ENCODE assay signal across 9 cellular contexts in the genomic region with DNA sequence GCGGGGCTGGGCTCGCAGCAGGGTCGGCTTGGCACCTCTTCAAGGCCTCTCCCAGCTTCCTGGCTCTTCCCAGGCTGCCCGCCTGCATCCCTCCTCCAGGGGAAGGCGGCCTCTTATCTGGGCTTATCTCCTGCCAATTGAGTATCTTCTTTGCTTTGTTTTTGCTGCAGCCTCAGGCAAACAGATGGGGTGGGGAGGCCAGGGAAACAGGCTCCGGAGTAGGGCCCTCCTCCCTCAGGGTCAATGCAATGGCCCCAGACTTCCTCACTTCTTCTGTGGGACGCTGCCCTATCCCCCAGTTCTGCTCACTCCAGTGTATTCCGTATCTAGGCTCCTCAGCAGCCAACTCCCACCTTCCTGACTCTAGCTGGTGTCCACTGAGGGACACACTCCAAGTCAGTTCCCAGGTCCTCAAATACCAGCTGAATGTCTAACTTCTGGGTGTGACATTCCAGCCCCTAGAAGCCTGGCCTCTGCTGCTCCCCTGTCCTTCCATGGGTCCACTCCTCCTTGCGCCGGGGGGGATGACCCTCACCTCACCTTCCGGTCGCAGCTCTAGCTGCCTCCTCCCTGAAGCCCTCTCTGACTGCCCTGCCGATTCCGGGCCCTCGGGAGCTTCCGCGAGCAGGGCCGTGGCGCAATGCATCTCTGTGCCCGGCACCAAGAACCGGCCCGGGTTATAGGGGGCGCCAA. TPM values are rescaled to one million over a fixed set of nuclear protein-coding genes. Genes with fewer than 3 reads are reported as not detected.
DNase-seq lines count a peak whose midpoint lies in the region; ATAC-seq and TF ChIP-seq lines count a peak whose summit lies in the region.
"Had no signal": no experiment of that assay in that cellular context is flagged by ENCODE, and none has a peak within 500 bp of the region (broad histone marks: within the 10 kb centered on the region; RNA-seq: fewer than 3 reads in every experiment).

No MANE protein-coding gene starts in this region.

- TF ChIP-seq CTCF in GM23338 (conservative IDR thresholded peaks at IDR 0.05; ENCODE audit: low read depth in 2 of 2), result 0 out of 4 replicates have a peak, but pooled peaks of 1 of the 2 experiments have one; percentile 6
- peak; percentile 18 for TF ChIP-seq CTCF in fibroblast of the aortic adventitia (IDR thresholded peaks at IDR 0.05; ENCODE audit: insufficient read depth, low read length)
- TF ChIP-seq CTCF in neural progenitor cell (IDR thresholded peaks at IDR 0.05), result no peak

- H3K4me3 Mint-ChIP-seq in GM23338, result peak overlapping the region; percentile 94
- H3K4me3 Mint-ChIP-seq in activated CD4-positive, alpha-beta T cell treated with anti-CD3 and anti-CD28 coated beads, Interleukin-2, amount 10 ng/mL, durations not matched to agents 7 days and 5 days, result peak overlapping the region; percentile 88
- H3K4me3 Mint-ChIP-seq in neural progenitor cell, result peak overlapping the region; percentile 95

- no peaks in the 10 kb centered on the region for H3K79me2 ChIP-seq in GM23338 (replicated peaks; ENCODE audit: insufficient read depth)
- H3K79me2 ChIP-seq in neural progenitor cell (ENCODE audit: low read depth), result no peaks in the 10 kb centered on the region

- H3K4me1 Mint-ChIP-seq in GM23338 (peaks cover 21% of the 10 kb centered on the region), neural progenitor cell (peaks cover 29% of the 10 kb centered on the region)
- H3K4me1 Mint-ChIP-seq in activated CD4-positive, alpha-beta T cell treated with anti-CD3 and anti-CD28 coated beads, Interleukin-2, amount 10 ng/mL, durations not matched to agents 7 days and 5 days, result peaks cover 26% of the 10 kb centered on the region

- H3K9me2 ChIP-seq in GM23338 (ENCODE audit: insufficient read depth), result no peaks in the 10 kb centered on the region

- POLR2A ChIA-PET in activated CD4-positive, alpha-beta T cell treated with anti-CD3 and anti-CD28 coated beads, Interleukin-2, amount 10 ng/mL, durations not matched to agents 7 days and 5 days (lab: Charles Lee), result interaction anchor here (0.6 to 1.3 kb wide), 3 partner anchors 16 to 34 kb away, joined by 3 to 4 read pairs (median 4); partner anchors contain the start of gene BAD

- CTCF ChIA-PET in activated CD4-positive, alpha-beta T cell treated with anti-CD3 and anti-CD28 coated beads, Interleukin-2, amount 10 ng/mL, durations not matched to agents 7 days and 5 days (lab: Charles Lee), result interaction anchor here (0.7 to 12.3 kb wide), 10 partner anchors 8 to 82 kb away, joined by 3 to 162 read pairs (median 6); partner anchors contain the start of genes BAD, CATSPERZ, GPR137 and PLCB3

- H3K36me3 Mint-ChIP-seq in GM23338 (ENCODE audit: low read depth), result peaks cover 31% of the 10 kb centered on the region
- peaks cover 2% of the 10 kb centered on the region for H3K36me3 Mint-ChIP-seq in activated CD4-positive, alpha-beta T cell treated with anti-CD3 and anti-CD28 coated beads, Interleukin-2, amount 10 ng/mL, durations not matched to agents 7 days and 5 days (ENCODE audit: low read depth)
- peaks cover 2% of the 10 kb centered on the region for H3K36me3 Mint-ChIP-seq in neural progenitor cell

- peak overlapping the region; percentile 81 for H3K27ac ChIP-seq in GM23338 (ENCODE audit: low read depth)
- H3K27ac ChIP-seq in neural progenitor cell, result peak overlapping the region; percentile 83

- H3K4me3 ChIP-seq in GM23338, result peak overlapping the region; percentile 73
- peak overlapping the region; percentile 70 for H3K4me3 ChIP-seq in fibroblast of the aortic adventitia (ENCODE audit: low read depth, low read length)
- H3K4me3 ChIP-seq in neural progenitor cell, result peak overlapping the region; percentile 68

- no peaks in the 10 kb centered on the region for H4K20me1 ChIP-seq in GM23338 (replicated peaks; ENCODE audit: insufficient read depth)
- peaks cover 4% of the 10 kb centered on the region for H4K20me1 ChIP-seq in neural progenitor cell (ENCODE audit: low read depth)

- H3K27me3 ChIP-seq in GM23338 (ENCODE audit: insufficient read depth) (no peaks in the 10 kb centered on the region), neural progenitor cell (no peaks in the 10 kb centered on the region)

- H3F3A ChIP-seq in GM23338 (replicated peaks; ENCODE audit: low read depth) (peaks cover 33% of the 10 kb centered on the region), neural progenitor cell (ENCODE audit: low read depth) (peaks cover 35% of the 10 kb centered on the region)

- H3K9ac ChIP-seq in neural progenitor cell, result peak overlapping the region; percentile 57

- peaks cover 11% of the 10 kb centered on the region; the same call in 1 of the 2 replicates for H3K4me1 ChIP-seq in GM23338 (ENCODE audit: insufficient read depth)
- H3K4me1 ChIP-seq in neural progenitor cell, result peaks cover 12% of the 10 kb centered on the region

- peaks cover 3% of the 10 kb centered on the region; the same call in 2 of the 3 replicates for H3K9me3 Mint-ChIP-seq in GM23338
- H3K9me3 Mint-ChIP-seq in activated CD4-positive, alpha-beta T cell treated with anti-CD3 and anti-CD28 coated beads, Interleukin-2, amount 10 ng/mL, durations not matched to agents 7 days and 5 days, result no peaks in the 10 kb centered on the region
- no peaks in the 10 kb centered on the region for H3K9me3 Mint-ChIP-seq in neural progenitor cell

- ATAC-seq in GM23338 (peak; percentile 13), HG02870 (IDR thresholded peaks at IDR 0.05; ENCODE audit: unreplicated experiment) (no peak)

- no peaks in the 10 kb centered on the region for H3K9me3 ChIP-seq in neural progenitor cell (ENCODE audit: low read depth)

- peak overlapping the region; percentile 94 for H3K4me2 ChIP-seq in GM23338
- peak overlapping the region; percentile 91 for H3K4me2 ChIP-seq in neural progenitor cell

- H2AFZ ChIP-seq in GM23338 (no peak overlapping the region), neural progenitor cell (replicated peaks) (no peak overlapping the region)

- DNase-seq in GM03348 (ENCODE audit: low spot score) (peak; percentile 60), GM23338 (ENCODE audit: low spot score) (peak; percentile 53), MV-4-11 (lab: John Stamatoyannopoulos, UW) (peak; percentile 69), fibroblast of the aortic adventitia (ENCODE audit: low read depth) (peak; percentile 86), neural progenitor cell (ENCODE audit: low spot score) (peak; percentile 43), 8988T (no peak)
- DNase-seq in activated CD4-positive, alpha-beta T cell treated with anti-CD3 and anti-CD28 coated beads, Interleukin-2, amount 10 ng/mL, durations not matched to agents 7 days and 5 days, result peak; percentile 51

- H3K27me3 Mint-ChIP-seq in GM23338 (ENCODE audit: insufficient read depth, low read depth, poor library complexity) (peaks cover 23% of the 10 kb centered on the region), neural progenitor cell (ENCODE audit: insufficient read depth, low read depth) (peaks cover 16% of the 10 kb centered on the region)
- H3K27me3 Mint-ChIP-seq in activated CD4-positive, alpha-beta T cell treated with anti-CD3 and anti-CD28 coated beads, Interleukin-2, amount 10 ng/mL, durations not matched to agents 7 days and 5 days, result no peaks in the 10 kb centered on the region

- peak overlapping the region; percentile 73 for H3K27ac Mint-ChIP-seq in GM23338
- H3K27ac Mint-ChIP-seq in activated CD4-positive, alpha-beta T cell treated with anti-CD3 and anti-CD28 coated beads, Interleukin-2, amount 10 ng/mL, durations not matched to agents 7 days and 5 days, result peak overlapping the region; percentile 92
- H3K27ac Mint-ChIP-seq in neural progenitor cell, result peak overlapping the region; percentile 86

- H3K36me3 ChIP-seq in GM23338 (ENCODE audit: insufficient read depth) (no peaks in the 10 kb centered on the region), neural progenitor cell (no peaks in the 10 kb centered on the region)

RNA-seq across cellular contexts. Expression of gene BAD, which starts 15.6 kb away (rescaled TPM):
- 45.8 and 46.4 TPM in 2 replicates for total RNA-seq in GM23338 (2014; rRNA removed; shearing (Covaris generic))
- polyA plus RNA-seq in GM23338 (2016; fragmentation: Nextera tagmentation; extraction: Ambion mirVana), result 45.5 and 46.3 TPM in 2 replicates
- 10 to 100 TPM; 32.0 to 34.2 TPM for total RNA-seq in activated CD4-positive, alpha-beta T cell treated with anti-CD3 and anti-CD28 coated beads, Interleukin-2, amount 10 ng/mL, durations not matched to agents 7 days and 5 days
- total RNA-seq in fibroblast of the aortic adventitia (ENCODE audit: low replicate concordance) (56.2 and 69.6 TPM in 2 replicates), neural progenitor cell (ENCODE audit: low replicate concordance) (19.0 and 49.6 TPM in 2 replicates)

RNA-seq across cellular contexts. Expression of gene GPR137, which starts 16.8 kb away (rescaled TPM):
- total RNA-seq in GM23338 (2014; rRNA removed; shearing (Covaris generic)), result 32.5 and 35.6 TPM in 2 replicates
- 16.3 and 17.7 TPM in 2 replicates for polyA plus RNA-seq in GM23338 (2016; fragmentation: Nextera tagmentation; extraction: Ambion mirVana)
- 10 to 100 TPM; 24.6 to 32.2 TPM for total RNA-seq in activated CD4-positive, alpha-beta T cell treated with anti-CD3 and anti-CD28 coated beads, Interleukin-2, amount 10 ng/mL, durations not matched to agents 7 days and 5 days
- total RNA-seq in fibroblast of the aortic adventitia (ENCODE audit: low replicate concordance) (14.4 and 20.3 TPM in 2 replicates), neural progenitor cell (ENCODE audit: low replicate concordance) (4.9 and 30.8 TPM in 2 replicates)

RNA-seq across cellular contexts. Expression of gene PLCB3, which starts 17.5 kb away (rescaled TPM):
- 89.8 and 103 TPM in 2 replicates for total RNA-seq in GM23338 (2014; rRNA removed; shearing (Covaris generic))
- polyA plus RNA-seq in GM23338 (2016; fragmentation: Nextera tagmentation; extraction: Ambion mirVana), result 28.1 and 30.9 TPM in 2 replicates
- 10 to 100 TPM; 11.6 to 12.4 TPM for total RNA-seq in activated CD4-positive, alpha-beta T cell treated with anti-CD3 and anti-CD28 coated beads, Interleukin-2, amount 10 ng/mL, durations not matched to agents 7 days and 5 days
- total RNA-seq in fibroblast of the aortic adventitia (ENCODE audit: low replicate concordance) (22.5 and 47.5 TPM in 2 replicates), neural progenitor cell (ENCODE audit: low replicate concordance) (15.6 and 43.4 TPM in 2 replicates)

RNA-seq across cellular contexts. Expression of gene PPP1R14B, which starts 22.1 kb away (rescaled TPM):
- total RNA-seq in GM23338 (2014; rRNA removed; shearing (Covaris generic)), result 283 and 315 TPM in 2 replicates
- polyA plus RNA-seq in GM23338 (2016; fragmentation: Nextera tagmentation; extraction: Ambion mirVana), result 250 and 418 TPM in 2 replicates
- total RNA-seq in activated CD4-positive, alpha-beta T cell treated with anti-CD3 and anti-CD28 coated beads, Interleukin-2, amount 10 ng/mL, durations not matched to agents 7 days and 5 days, result 10 to 100 TPM; 81.1 to 86.0 TPM
- total RNA-seq in fibroblast of the aortic adventitia (ENCODE audit: low replicate concordance) (42.1 and 264 TPM in 2 replicates), neural progenitor cell (ENCODE audit: low replicate concordance) (107 and 167 TPM in 2 replicates)

RNA-seq across cellular contexts. Expression of gene KCNK4, which starts 22.3 kb away (rescaled TPM):
- 1.0 TPM in 1 of 2 replicates, not detected in the other for total RNA-seq in GM23338 (2014; rRNA removed; shearing (Covaris generic))
- not detected in 2 replicates for polyA plus RNA-seq in GM23338 (2016; fragmentation: Nextera tagmentation; extraction: Ambion mirVana)
- not detected for total RNA-seq in activated CD4-positive, alpha-beta T cell treated with anti-CD3 and anti-CD28 coated beads, Interleukin-2, amount 10 ng/mL, durations not matched to agents 7 days and 5 days
- total RNA-seq in fibroblast of the aortic adventitia (ENCODE audit: low replicate concordance) (not detected in 2 replicates), neural progenitor cell (ENCODE audit: low replicate concordance) (0.19 TPM in 1 of 2 replicates, not detected in the other)
- total RNA-seq: glomerular endothelial cell had no signal
